ENCODE assay signal across 22 cellular contexts in the genomic region with DNA sequence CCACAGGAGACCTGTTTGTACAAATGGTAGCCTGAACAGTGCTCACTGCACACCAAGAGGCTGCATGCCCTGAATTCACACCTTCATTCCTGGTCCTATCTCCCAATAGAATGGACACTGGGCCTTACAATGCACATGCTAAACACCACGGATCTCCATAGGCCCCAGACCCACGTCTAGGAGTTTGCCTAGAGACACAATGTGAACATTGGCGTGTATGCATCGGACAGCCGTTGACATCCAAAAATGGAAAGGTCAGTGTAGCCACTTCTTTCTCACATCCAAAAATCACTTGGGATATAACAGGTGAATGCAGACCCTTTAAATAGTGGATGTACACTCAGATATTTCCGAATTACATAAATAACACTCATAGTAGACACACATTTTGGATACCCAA. TPM values are rescaled to one million over a fixed set of nuclear protein-coding genes. Genes with fewer than 3 reads are reported as not detected.
DNase-seq lines count a peak whose midpoint lies in the region; ATAC-seq and TF ChIP-seq lines count a peak whose summit lies in the region.
"Had no signal": no experiment of that assay in that cellular context is flagged by ENCODE, and none has a peak within 500 bp of the region (broad histone marks: within the 10 kb centered on the region; RNA-seq: fewer than 3 reads in every experiment).

No MANE protein-coding gene starts in this region.

- no peak overlapping the region for H3K4me3 ChIP-seq in BE2C (ENCODE audit: low read depth, low read length)
- H3K4me3 ChIP-seq: adrenal gland, cardiac muscle cell, K562, lung had no signal

- no peak overlapping the region for H3K4me3 Mint-ChIP-seq in activated CD8-positive, alpha-beta memory T cell treated with anti-CD3 and anti-CD28 coated beads, Interleukin-2, amount 10 ng/mL, durations not matched to agents 7 days and 5 days
- peak overlapping the region; percentile 29 for H3K4me3 Mint-ChIP-seq in activated naive CD8-positive, alpha-beta T cell treated with anti-CD3 and anti-CD28 coated beads, Interleukin-2, amount 10 ng/mL, durations not matched to agents 7 days and 5 days
- peak overlapping the region; percentile 92 for H3K4me3 Mint-ChIP-seq in stimulated activated memory B cell treated with anti-CD40 and anti-IgM and Interleukin-4, amounts not matched to agents 10 μg/mL and 1 μg/mL and 100 μg/mL, for 72 hours
- H3K4me3 Mint-ChIP-seq: effector memory CD8-positive, alpha-beta T cell had no signal

- peaks cover 97% of the 10 kb centered on the region for H3K27me3 Mint-ChIP-seq in activated CD8-positive, alpha-beta memory T cell treated with anti-CD3 and anti-CD28 coated beads, Interleukin-2, amount 10 ng/mL, durations not matched to agents 7 days and 5 days
- H3K27me3 Mint-ChIP-seq in activated naive CD8-positive, alpha-beta T cell treated with anti-CD3 and anti-CD28 coated beads, Interleukin-2, amount 10 ng/mL, durations not matched to agents 7 days and 5 days = peaks cover 95% of the 10 kb centered on the region
- H3K27me3 Mint-ChIP-seq in stimulated activated memory B cell treated with anti-CD40 and anti-IgM and Interleukin-4, amounts not matched to agents 10 μg/mL and 1 μg/mL and 100 μg/mL, for 72 hours = no peaks in the 10 kb centered on the region

- H3K27me3 ChIP-seq in BE2C = no peaks in the 10 kb centered on the region

- peaks cover 47% of the 10 kb centered on the region for H3K4me1 Mint-ChIP-seq in activated CD8-positive, alpha-beta memory T cell treated with anti-CD3 and anti-CD28 coated beads, Interleukin-2, amount 10 ng/mL, durations not matched to agents 7 days and 5 days
- peaks cover 38% of the 10 kb centered on the region for H3K4me1 Mint-ChIP-seq in activated naive CD8-positive, alpha-beta T cell treated with anti-CD3 and anti-CD28 coated beads, Interleukin-2, amount 10 ng/mL, durations not matched to agents 7 days and 5 days
- H3K4me1 Mint-ChIP-seq in stimulated activated memory B cell treated with anti-CD40 and anti-IgM and Interleukin-4, amounts not matched to agents 10 μg/mL and 1 μg/mL and 100 μg/mL, for 72 hours = peaks cover 80% of the 10 kb centered on the region

- no peak for TF ChIP-seq CTCF in BE2C (IDR thresholded peaks at IDR 0.05; ENCODE audit: low read depth, low read length)

- no peak overlapping the region for H3K27ac Mint-ChIP-seq in activated CD8-positive, alpha-beta memory T cell treated with anti-CD3 and anti-CD28 coated beads, Interleukin-2, amount 10 ng/mL, durations not matched to agents 7 days and 5 days
- no peak overlapping the region for H3K27ac Mint-ChIP-seq in activated naive CD8-positive, alpha-beta T cell treated with anti-CD3 and anti-CD28 coated beads, Interleukin-2, amount 10 ng/mL, durations not matched to agents 7 days and 5 days
- peak overlapping the region; percentile 96 for H3K27ac Mint-ChIP-seq in stimulated activated memory B cell treated with anti-CD40 and anti-IgM and Interleukin-4, amounts not matched to agents 10 μg/mL and 1 μg/mL and 100 μg/mL, for 72 hours
- H3K27ac Mint-ChIP-seq: effector memory CD8-positive, alpha-beta T cell; nephron progenitor cell had no signal

- POLR2A ChIA-PET in activated naive CD8-positive, alpha-beta T cell treated with anti-CD3 and anti-CD28 coated beads, Interleukin-2, amount 10 ng/mL, durations not matched to agents 7 days and 5 days (lab: Charles Lee) = no interaction called here

- CTCF ChIA-PET in activated CD8-positive, alpha-beta memory T cell treated with anti-CD3 and anti-CD28 coated beads, Interleukin-2, amount 10 ng/mL, durations not matched to agents 7 days and 5 days (lab: Charles Lee) = no interaction called here

- TF ChIP-seq POLR2A in GM19099 (IDR thresholded peaks at IDR 0.05; ENCODE audit: extremely low read depth, insufficient read length, low read depth) = peak; percentile 12

- DNase-seq in activated CD8-positive, alpha-beta memory T cell treated with anti-CD3 and anti-CD28 coated beads, Interleukin-2, amount 10 ng/mL, durations not matched to agents 7 days and 5 days = peak; percentile 32
- no peak for DNase-seq in activated CD8-positive, alpha-beta memory T cell treated with anti-CD3 and anti-CD28 coated beads, Interleukin-2, amount 50 U/mL, for 48 hours
- DNase-seq in activated naive CD8-positive, alpha-beta T cell treated with anti-CD3 and anti-CD28 coated beads, Interleukin-2, amount 10 ng/mL, durations not matched to agents 7 days and 5 days = no peak
- DNase-seq in BE2C (no peak), COLO829 (ENCODE audit: low spot score) (no peak), amniotic stem cell (lab: John Stamatoyannopoulos, UW) (no peak)
- DNase-seq: activated CD4-positive, alpha-beta T cell treated with anti-CD3 and anti-CD28 coated beads for 4 hours; activated T-cell treated with anti-CD3 and anti-CD28 coated beads, Interleukin-2, amount 50 U/mL, for 1 hour; adrenal gland; effector memory CD8-positive, alpha-beta T cell; NCI-H2081; NCI-H510A treated with DMSO at 0.1 percent for 48 hours; nephron progenitor cell; Right ventricle myocardium superior had no signal

- no peaks in the 10 kb centered on the region for H3K9me3 ChIP-seq in BE2C
- H3K9me3 ChIP-seq: adrenal gland had no signal

- H3K9me3 Mint-ChIP-seq in activated CD8-positive, alpha-beta memory T cell treated with anti-CD3 and anti-CD28 coated beads, Interleukin-2, amount 10 ng/mL, durations not matched to agents 7 days and 5 days (ENCODE audit: low read depth) = no peaks in the 10 kb centered on the region
- H3K9me3 Mint-ChIP-seq in activated naive CD8-positive, alpha-beta T cell treated with anti-CD3 and anti-CD28 coated beads, Interleukin-2, amount 10 ng/mL, durations not matched to agents 7 days and 5 days = no peaks in the 10 kb centered on the region
- no peaks in the 10 kb centered on the region for H3K9me3 Mint-ChIP-seq in stimulated activated memory B cell treated with anti-CD40 and anti-IgM and Interleukin-4, amounts not matched to agents 10 μg/mL and 1 μg/mL and 100 μg/mL, for 72 hours

- peaks cover 3% of the 10 kb centered on the region for H3K36me3 Mint-ChIP-seq in activated CD8-positive, alpha-beta memory T cell treated with anti-CD3 and anti-CD28 coated beads, Interleukin-2, amount 10 ng/mL, durations not matched to agents 7 days and 5 days
- no peaks in the 10 kb centered on the region for H3K36me3 Mint-ChIP-seq in activated naive CD8-positive, alpha-beta T cell treated with anti-CD3 and anti-CD28 coated beads, Interleukin-2, amount 10 ng/mL, durations not matched to agents 7 days and 5 days
- peaks cover 12% of the 10 kb centered on the region for H3K36me3 Mint-ChIP-seq in stimulated activated memory B cell treated with anti-CD40 and anti-IgM and Interleukin-4, amounts not matched to agents 10 μg/mL and 1 μg/mL and 100 μg/mL, for 72 hours

- no peak for ATAC-seq in activated CD8-positive, alpha-beta memory T cell treated with anti-CD3 and anti-CD28 coated beads, Interleukin-2, amount 10 ng/mL, durations not matched to agents 7 days and 5 days
- no peak for ATAC-seq in activated naive CD8-positive, alpha-beta T cell treated with anti-CD3 and anti-CD28 coated beads, Interleukin-2, amount 10 ng/mL, durations not matched to agents 7 days and 5 days (ENCODE audit: low read depth)
- no peak for ATAC-seq in stimulated activated memory B cell treated with anti-CD40 and anti-IgM and Interleukin-4, amounts not matched to agents 10 μg/mL and 1 μg/mL and 100 μg/mL, for 72 hours
- ATAC-seq: effector memory CD8-positive, alpha-beta T cell; K562 had no signal

- no peaks in the 10 kb centered on the region for H3K36me3 ChIP-seq in BE2C
- H3K36me3 ChIP-seq: adrenal gland, cardiac muscle cell had no signal

- H3K4me1 ChIP-seq in BE2C = peaks cover 11% of the 10 kb centered on the region

RNA-seq across cellular contexts. Expression of a gene that starts 0.9 kb away (rescaled TPM):
- under 1 TPM; 0.14 to 0.20 TPM for total RNA-seq in activated CD8-positive, alpha-beta memory T cell treated with anti-CD3 and anti-CD28 coated beads, Interleukin-2, amount 10 ng/mL, durations not matched to agents 7 days and 5 days
- 1 to 10 TPM in 1 of 2 experiments, under 1 TPM in 1; 0.89 to 1.1 TPM for total RNA-seq in activated naive CD8-positive, alpha-beta T cell treated with anti-CD3 and anti-CD28 coated beads, Interleukin-2, amount 10 ng/mL, durations not matched to agents 7 days and 5 days
- polyA plus RNA-seq in BE2C (2012; ENCODE audit: insufficient read depth, insufficient read length, low read depth) = 13.1 TPM
- total RNA-seq: cardiac muscle cell, fibroblast of lung, G401, renal cortical epithelial cell, Right ventricle myocardium superior had no signal
- polyA plus RNA-seq: cardiac muscle cell, fibroblast of lung had no signal
